ENCODE assay signal across 1 cellular context in the genomic region with DNA sequence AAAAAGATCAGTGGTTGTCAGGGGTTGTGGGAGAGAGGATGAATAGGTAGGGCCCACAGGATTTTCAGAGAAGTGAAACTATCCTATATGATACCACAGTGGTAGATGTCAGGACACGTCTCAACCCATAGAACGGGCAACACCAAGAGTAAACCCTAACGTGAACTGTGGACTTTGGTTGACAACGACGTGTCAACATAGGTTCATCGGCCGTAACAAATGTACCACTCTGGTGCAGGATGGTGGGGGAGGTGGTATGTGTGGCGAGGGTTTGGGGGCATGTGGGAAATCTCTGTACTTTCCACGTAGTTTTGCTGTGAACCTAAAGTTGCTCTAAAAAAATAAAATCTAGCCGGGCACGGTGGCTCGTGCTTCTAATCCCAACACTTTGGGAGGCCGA.
TF ChIP-seq lines count a peak whose summit lies in the region.

No MANE protein-coding gene starts in this region.

TF ChIP-seq in HepG2, 621 proteins besides CTCF, POLR2A, EP300 and RAD21 (continued from another document and continues in another):
- TF ChIP-seq, protein P1, sequence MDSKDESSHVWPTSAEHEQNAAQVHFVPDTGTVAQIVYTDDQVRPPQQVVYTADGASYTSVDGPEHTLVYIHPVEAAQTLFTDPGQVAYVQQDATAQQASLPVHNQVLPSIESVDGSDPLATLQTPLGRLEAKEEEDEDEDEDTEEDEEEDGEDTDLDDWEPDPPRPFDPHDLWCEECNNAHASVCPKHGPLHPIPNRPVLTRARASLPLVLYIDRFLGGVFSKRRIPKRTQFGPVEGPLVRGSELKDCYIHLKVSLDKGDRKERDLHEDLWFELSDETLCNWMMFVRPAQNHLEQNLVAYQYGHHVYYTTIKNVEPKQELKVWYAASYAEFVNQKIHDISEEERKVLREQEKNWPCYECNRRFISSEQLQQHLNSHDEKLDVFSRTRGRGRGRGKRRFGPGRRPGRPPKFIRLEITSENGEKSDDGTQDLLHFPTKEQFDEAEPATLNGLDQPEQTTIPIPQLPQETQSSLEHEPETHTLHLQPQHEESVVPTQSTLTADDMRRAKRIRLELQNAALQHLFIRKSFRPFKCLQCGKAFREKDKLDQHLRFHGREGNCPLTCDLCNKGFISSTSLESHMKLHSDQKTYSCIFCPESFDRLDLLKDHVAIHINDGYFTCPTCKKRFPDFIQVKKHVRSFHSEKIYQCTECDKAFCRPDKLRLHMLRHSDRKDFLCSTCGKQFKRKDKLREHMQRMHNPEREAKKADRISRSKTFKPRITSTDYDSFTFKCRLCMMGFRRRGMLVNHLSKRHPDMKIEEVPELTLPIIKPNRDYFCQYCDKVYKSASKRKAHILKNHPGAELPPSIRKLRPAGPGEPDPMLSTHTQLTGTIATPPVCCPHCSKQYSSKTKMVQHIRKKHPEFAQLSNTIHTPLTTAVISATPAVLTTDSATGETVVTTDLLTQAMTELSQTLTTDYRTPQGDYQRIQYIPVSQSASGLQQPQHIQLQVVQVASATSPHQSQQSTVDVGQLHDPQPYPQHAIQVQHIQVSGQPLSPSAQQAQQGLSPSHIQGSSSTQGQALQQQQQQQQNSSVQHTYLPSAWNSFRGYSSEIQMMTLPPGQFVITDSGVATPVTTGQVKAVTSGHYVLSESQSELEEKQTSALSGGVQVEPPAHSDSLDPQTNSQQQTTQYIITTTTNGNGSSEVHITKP (CRISPR knock-in tag; IDR thresholded peaks at IDR 0.05; ENCODE audit: low read depth): peak; percentile 73; the same call in 1 of the 2 replicates
- TF ChIP-seq SOX6 (IDR thresholded peaks at IDR 0.05) (no peak), SOX6 (CRISPR knock-in tag; IDR thresholded peaks at IDR 0.05) (peak; percentile 35), ARNTL (CRISPR knock-in tag; IDR thresholded peaks at IDR 0.05) (0 out of 2 replicates have a peak, but pooled peaks have one; percentile 46), ZSCAN20 (CRISPR knock-in tag; IDR thresholded peaks at IDR 0.05; ENCODE audit: borderline replicate concordance) (no peak), ZNF263 (CRISPR knock-in tag; IDR thresholded peaks at IDR 0.05) (no peak), ETV6 (CRISPR knock-in tag; conservative IDR thresholded peaks at IDR 0.05) (no peak), NKX3-1 (CRISPR knock-in tag; IDR thresholded peaks at IDR 0.05) (no peak), RBAK (CRISPR knock-in tag; IDR thresholded peaks at IDR 0.05) (peak; percentile 64; the same call in 1 of the 2 replicates), ZNF772 (CRISPR knock-in tag; IDR thresholded peaks at IDR 0.05) (no peak), CEBPG (CRISPR knock-in tag; IDR thresholded peaks at IDR 0.05) (peak; percentile 38; the same call in 1 of the 2 replicates), ZNF264 (CRISPR knock-in tag; IDR thresholded peaks at IDR 0.05) (no peak), MTA1 (CRISPR knock-in tag; IDR thresholded peaks at IDR 0.05; ENCODE audit: borderline replicate concordance) (0 out of 2 replicates have a peak, but pooled peaks have one; percentile 53), AKAP8 (CRISPR knock-in tag; IDR thresholded peaks at IDR 0.05) (no peak), ZSCAN21 (CRISPR knock-in tag; IDR thresholded peaks at IDR 0.05; ENCODE audit: borderline replicate concordance) (peak; percentile 52; the same call in 1 of the 2 replicates), NR1H2 (CRISPR knock-in tag; IDR thresholded peaks at IDR 0.05; ENCODE audit: borderline replicate concordance, low read depth) (no peak), MED13 (CRISPR knock-in tag; IDR thresholded peaks at IDR 0.05) (no peak), FOXP1 (IDR thresholded peaks at IDR 0.05) (no peak), FOXP1 (CRISPR knock-in tag; IDR thresholded peaks at IDR 0.05) (peak; percentile 68; the same call in 1 of the 2 replicates), ZNF44 (CRISPR knock-in tag; IDR thresholded peaks at IDR 0.05) (no peak), ZNF256 (CRISPR knock-in tag; conservative IDR thresholded peaks at IDR 0.05) (no peak), NR2F2 (IDR thresholded peaks at IDR 0.05; ENCODE audit: borderline replicate concordance, low read depth) (no peak), FOSL2 (CRISPR knock-in tag; IDR thresholded peaks at IDR 0.05) (peak; percentile 57; the same call in 1 of the 2 replicates), TBX3 (IDR thresholded peaks at IDR 0.05; ENCODE audit: borderline replicate concordance) (peak; percentile 68; the same call in 1 of the 2 replicates), ZNF441 (CRISPR knock-in tag; IDR thresholded peaks at IDR 0.05; ENCODE audit: borderline replicate concordance) (peak; percentile 65; the same call in 1 of the 2 replicates)
- TF ChIP-seq, protein P2, sequence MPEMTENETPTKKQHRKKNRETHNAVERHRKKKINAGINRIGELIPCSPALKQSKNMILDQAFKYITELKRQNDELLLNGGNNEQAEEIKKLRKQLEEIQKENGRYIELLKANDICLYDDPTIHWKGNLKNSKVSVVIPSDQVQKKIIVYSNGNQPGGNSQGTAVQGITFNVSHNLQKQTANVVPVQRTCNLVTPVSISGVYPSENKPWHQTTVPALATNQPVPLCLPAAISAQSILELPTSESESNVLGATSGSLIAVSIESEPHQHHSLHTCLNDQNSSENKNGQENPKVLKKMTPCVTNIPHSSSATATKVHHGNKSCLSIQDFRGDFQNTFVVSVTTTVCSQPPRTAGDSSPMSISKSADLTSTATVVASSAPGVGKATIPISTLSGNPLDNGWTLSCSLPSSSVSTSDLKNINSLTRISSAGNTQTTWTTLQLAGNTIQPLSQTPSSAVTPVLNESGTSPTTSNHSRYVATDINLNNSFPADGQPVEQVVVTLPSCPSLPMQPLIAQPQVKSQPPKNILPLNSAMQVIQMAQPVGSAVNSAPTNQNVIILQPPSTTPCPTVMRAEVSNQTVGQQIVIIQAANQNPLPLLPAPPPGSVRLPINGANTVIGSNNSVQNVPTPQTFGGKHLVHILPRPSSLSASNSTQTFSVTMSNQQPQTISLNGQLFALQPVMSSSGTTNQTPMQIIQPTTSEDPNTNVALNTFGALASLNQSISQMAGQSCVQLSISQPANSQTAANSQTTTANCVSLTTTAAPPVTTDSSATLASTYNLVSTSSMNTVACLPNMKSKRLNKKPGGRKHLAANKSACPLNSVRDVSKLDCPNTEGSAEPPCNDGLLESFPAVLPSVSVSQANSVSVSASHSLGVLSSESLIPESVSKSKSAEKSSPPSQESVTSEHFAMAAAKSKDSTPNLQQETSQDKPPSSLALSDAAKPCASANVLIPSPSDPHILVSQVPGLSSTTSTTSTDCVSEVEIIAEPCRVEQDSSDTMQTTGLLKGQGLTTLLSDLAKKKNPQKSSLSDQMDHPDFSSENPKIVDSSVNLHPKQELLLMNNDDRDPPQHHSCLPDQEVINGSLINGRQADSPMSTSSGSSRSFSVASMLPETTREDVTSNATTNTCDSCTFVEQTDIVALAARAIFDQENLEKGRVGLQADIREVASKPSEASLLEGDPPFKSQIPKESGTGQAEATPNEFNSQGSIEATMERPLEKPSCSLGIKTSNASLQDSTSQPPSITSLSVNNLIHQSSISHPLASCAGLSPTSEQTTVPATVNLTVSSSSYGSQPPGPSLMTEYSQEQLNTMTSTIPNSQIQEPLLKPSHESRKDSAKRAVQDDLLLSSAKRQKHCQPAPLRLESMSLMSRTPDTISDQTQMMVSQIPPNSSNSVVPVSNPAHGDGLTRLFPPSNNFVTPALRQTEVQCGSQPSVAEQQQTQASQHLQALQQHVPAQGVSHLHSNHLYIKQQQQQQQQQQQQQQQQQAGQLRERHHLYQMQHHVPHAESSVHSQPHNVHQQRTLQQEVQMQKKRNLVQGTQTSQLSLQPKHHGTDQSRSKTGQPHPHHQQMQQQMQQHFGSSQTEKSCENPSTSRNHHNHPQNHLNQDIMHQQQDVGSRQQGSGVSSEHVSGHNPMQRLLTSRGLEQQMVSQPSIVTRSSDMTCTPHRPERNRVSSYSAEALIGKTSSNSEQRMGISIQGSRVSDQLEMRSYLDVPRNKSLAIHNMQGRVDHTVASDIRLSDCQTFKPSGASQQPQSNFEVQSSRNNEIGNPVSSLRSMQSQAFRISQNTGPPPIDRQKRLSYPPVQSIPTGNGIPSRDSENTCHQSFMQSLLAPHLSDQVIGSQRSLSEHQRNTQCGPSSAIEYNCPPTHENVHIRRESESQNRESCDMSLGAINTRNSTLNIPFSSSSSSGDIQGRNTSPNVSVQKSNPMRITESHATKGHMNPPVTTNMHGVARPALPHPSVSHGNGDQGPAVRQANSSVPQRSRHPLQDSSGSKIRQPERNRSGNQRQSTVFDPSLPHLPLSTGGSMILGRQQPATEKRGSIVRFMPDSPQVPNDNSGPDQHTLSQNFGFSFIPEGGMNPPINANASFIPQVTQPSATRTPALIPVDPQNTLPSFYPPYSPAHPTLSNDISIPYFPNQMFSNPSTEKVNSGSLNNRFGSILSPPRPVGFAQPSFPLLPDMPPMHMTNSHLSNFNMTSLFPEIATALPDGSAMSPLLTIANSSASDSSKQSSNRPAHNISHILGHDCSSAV (CRISPR knock-in tag; IDR thresholded peaks at IDR 0.05; ENCODE audit: borderline replicate concordance): no peak
- TF ChIP-seq, protein P3, sequence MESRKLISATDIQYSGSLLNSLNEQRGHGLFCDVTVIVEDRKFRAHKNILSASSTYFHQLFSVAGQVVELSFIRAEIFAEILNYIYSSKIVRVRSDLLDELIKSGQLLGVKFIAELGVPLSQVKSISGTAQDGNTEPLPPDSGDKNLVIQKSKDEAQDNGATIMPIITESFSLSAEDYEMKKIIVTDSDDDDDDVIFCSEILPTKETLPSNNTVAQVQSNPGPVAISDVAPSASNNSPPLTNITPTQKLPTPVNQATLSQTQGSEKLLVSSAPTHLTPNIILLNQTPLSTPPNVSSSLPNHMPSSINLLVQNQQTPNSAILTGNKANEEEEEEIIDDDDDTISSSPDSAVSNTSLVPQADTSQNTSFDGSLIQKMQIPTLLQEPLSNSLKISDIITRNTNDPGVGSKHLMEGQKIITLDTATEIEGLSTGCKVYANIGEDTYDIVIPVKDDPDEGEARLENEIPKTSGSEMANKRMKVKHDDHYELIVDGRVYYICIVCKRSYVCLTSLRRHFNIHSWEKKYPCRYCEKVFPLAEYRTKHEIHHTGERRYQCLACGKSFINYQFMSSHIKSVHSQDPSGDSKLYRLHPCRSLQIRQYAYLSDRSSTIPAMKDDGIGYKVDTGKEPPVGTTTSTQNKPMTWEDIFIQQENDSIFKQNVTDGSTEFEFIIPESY (CRISPR knock-in tag; IDR thresholded peaks at IDR 0.05): peak; percentile 30; the same call in 1 of the 2 replicates
- TF ChIP-seq, protein P4, sequence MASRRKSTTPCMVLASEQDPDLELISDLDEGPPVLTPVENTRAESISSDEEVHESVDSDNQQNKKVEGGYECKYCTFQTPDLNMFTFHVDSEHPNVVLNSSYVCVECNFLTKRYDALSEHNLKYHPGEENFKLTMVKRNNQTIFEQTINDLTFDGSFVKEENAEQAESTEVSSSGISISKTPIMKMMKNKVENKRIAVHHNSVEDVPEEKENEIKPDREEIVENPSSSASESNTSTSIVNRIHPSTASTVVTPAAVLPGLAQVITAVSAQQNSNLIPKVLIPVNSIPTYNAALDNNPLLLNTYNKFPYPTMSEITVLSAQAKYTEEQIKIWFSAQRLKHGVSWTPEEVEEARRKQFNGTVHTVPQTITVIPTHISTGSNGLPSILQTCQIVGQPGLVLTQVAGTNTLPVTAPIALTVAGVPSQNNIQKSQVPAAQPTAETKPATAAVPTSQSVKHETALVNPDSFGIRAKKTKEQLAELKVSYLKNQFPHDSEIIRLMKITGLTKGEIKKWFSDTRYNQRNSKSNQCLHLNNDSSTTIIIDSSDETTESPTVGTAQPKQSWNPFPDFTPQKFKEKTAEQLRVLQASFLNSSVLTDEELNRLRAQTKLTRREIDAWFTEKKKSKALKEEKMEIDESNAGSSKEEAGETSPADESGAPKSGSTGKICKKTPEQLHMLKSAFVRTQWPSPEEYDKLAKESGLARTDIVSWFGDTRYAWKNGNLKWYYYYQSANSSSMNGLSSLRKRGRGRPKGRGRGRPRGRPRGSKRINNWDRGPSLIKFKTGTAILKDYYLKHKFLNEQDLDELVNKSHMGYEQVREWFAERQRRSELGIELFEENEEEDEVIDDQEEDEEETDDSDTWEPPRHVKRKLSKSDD (CRISPR knock-in tag; IDR thresholded peaks at IDR 0.05; ENCODE audit: low read depth): peak; percentile 82
- TF ChIP-seq, protein P5, sequence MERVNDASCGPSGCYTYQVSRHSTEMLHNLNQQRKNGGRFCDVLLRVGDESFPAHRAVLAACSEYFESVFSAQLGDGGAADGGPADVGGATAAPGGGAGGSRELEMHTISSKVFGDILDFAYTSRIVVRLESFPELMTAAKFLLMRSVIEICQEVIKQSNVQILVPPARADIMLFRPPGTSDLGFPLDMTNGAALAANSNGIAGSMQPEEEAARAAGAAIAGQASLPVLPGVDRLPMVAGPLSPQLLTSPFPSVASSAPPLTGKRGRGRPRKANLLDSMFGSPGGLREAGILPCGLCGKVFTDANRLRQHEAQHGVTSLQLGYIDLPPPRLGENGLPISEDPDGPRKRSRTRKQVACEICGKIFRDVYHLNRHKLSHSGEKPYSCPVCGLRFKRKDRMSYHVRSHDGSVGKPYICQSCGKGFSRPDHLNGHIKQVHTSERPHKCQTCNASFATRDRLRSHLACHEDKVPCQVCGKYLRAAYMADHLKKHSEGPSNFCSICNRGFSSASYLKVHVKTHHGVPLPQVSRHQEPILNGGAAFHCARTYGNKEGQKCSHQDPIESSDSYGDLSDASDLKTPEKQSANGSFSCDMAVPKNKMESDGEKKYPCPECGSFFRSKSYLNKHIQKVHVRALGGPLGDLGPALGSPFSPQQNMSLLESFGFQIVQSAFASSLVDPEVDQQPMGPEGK (CRISPR knock-in tag; IDR thresholded peaks at IDR 0.05): peak; percentile 61
- TF ChIP-seq, protein P6, sequence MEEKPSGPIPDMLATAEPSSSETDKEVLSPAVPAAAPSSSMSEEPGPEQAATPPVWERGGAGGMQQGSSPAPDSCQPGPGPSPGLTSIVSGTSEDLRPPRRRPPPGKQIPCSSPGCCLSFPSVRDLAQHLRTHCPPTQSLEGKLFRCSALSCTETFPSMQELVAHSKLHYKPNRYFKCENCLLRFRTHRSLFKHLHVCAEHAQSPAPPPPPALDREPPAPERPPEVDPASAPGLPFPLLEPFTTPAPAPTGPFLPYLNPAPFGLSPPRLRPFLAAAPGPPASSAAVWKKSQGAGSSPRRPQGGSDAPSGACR (CRISPR knock-in tag; IDR thresholded peaks at IDR 0.05): 0 out of 2 replicates have a peak, but pooled peaks have one; percentile 41
